Comparison of ENCODE assay signal across 21 cellular contexts in the genomic region with DNA sequence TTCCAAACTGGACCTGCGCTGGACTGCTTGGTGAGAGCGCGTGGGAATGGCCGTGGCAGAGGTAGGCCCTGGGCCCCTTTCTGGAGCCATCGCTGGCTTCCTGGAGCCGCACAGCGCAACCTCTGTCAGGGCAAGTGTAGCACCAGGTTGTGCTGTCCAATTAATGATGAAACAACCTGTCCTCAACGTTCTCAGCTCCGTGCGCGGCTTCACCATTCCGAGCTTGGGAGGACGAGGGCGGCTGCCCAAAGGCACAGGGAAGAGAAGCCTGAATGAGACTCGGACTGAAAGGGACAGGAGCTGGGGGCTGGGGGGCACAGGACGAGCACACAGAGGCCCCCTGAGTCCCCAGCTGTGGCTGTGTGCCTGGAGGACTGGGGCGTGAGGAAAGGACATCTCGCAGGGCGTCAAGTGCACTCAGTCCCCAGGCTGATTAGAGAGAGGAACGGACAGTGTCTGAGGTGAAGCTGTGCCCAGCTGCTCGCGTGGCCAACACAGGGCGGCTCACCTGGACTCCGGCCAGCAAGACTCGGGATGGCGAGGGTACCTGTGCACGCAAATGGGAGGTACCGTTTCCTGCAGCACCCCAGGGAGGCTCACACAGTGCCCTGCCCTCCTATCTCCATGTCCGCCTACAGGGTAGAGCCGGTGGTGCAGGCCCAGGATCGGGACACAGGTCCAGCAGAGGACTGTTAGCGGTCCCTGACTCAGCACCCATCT.
DNase-seq lines count a peak whose midpoint lies in the region; ATAC-seq and TF ChIP-seq lines count a peak whose summit lies in the region.
"Had no signal": no experiment of that assay in that cellular context is flagged by ENCODE, and none has a peak within 500 bp of the region (broad histone marks: within the 10 kb centered on the region; RNA-seq: fewer than 3 reads in every experiment).

No MANE protein-coding gene starts in this region.

- H3K4me3 Mint-ChIP-seq in GM23338, result no peak overlapping the region
- H3K4me3 Mint-ChIP-seq: activated B cell treated with CpG ODN at 0.5 μM for 24 hours; activated CD4-positive, alpha-beta memory T cell treated with anti-CD3 and anti-CD28 coated beads for 36 hours; T-helper 1 cell treated with Interleukin-12 subunit alpha and Interleukin-12 subunit beta and Interleukin-4 antibody, amounts not matched to agents 30 μg/mL and 1 μg/mL, for 36 hours had no signal

- H3K27ac Mint-ChIP-seq in GM23338, result peak overlapping the region; percentile 56; the same call in 1 of the 2 replicates
- H3K27ac Mint-ChIP-seq: activated B cell treated with CpG ODN at 0.5 μM for 24 hours; activated CD4-positive, alpha-beta memory T cell treated with anti-CD3 and anti-CD28 coated beads for 36 hours; T-helper 1 cell treated with Interleukin-12 subunit alpha and Interleukin-12 subunit beta and Interleukin-4 antibody, amounts not matched to agents 30 μg/mL and 1 μg/mL, for 36 hours had no signal

- CTCF ChIA-PET in PC-3 (lab: Charles Lee), result no interaction called here

- no peak overlapping the region for H2AFZ ChIP-seq in GM23338
- H2AFZ ChIP-seq in PC-3 (ENCODE audit: low read length), result no peak overlapping the region
- no peak overlapping the region for H2AFZ ChIP-seq in osteoblast (ENCODE audit: low read length)
- H2AFZ ChIP-seq: parathyroid adenoma had no signal

- ATAC-seq in GM23338 (peak; percentile 95), PC-3 (peak; percentile 38; the same call in 1 of the 2 replicates), body of pancreas (no peak)
- ATAC-seq: GM12878; stimulated activated naive CD8-positive, alpha-beta T cell treated with anti-CD3 and anti-CD28 coated beads, Interleukin-15, Interleukin-2, amounts not matched to agents 100 U/mL and 50 U/mL, for 24 hours had no signal

- H3K9ac ChIP-seq in PC-3 (ENCODE audit: low read length), result no peak overlapping the region
- H3K9ac ChIP-seq: KMS-11, parathyroid adenoma had no signal

- H3K27me3 ChIP-seq in GM23338 (ENCODE audit: insufficient read depth), result no peaks in the 10 kb centered on the region
- peaks cover 93% of the 10 kb centered on the region for H3K27me3 ChIP-seq in PC-3 (ENCODE audit: low read length)
- H3K27me3 ChIP-seq in osteoblast (ENCODE audit: insufficient read depth, low read length), result no peaks in the 10 kb centered on the region
- no peaks in the 10 kb centered on the region for H3K27me3 ChIP-seq in body of pancreas

- POLR2A ChIA-PET in PC-3 (lab: Charles Lee; ENCODE audit: unreplicated experiment), result no interaction called here

- H3K9me3 ChIP-seq in PC-3 (ENCODE audit: low read length), result no peaks in the 10 kb centered on the region
- H3K9me3 ChIP-seq in osteoblast (ENCODE audit: low read depth, low read length), result no peaks in the 10 kb centered on the region
- no peaks in the 10 kb centered on the region for H3K9me3 ChIP-seq in body of pancreas

- intact Hi-C loops in PC-3 (cut with micrococcal nuclease), result no loop called here
- intact Hi-C loops in body of pancreas (cut with DNase I), result no loop called here

- WGBS in body of pancreas, 2 donors, result 65 to 74% methylated on average over 14 to 31 of the region's 32 CpGs

- no peaks in the 10 kb centered on the region; the same call in 2 of the 3 replicates for H3K9me3 Mint-ChIP-seq in GM23338
- H3K9me3 Mint-ChIP-seq: activated B cell treated with CpG ODN at 0.5 μM for 24 hours; activated CD4-positive, alpha-beta memory T cell treated with anti-CD3 and anti-CD28 coated beads for 36 hours; T-helper 1 cell treated with Interleukin-12 subunit alpha and Interleukin-12 subunit beta and Interleukin-4 antibody, amounts not matched to agents 30 μg/mL and 1 μg/mL, for 36 hours had no signal

- H3K4me1 ChIP-seq in GM23338 (ENCODE audit: insufficient read depth) (no peaks in the 10 kb centered on the region), PC-3 (ENCODE audit: insufficient read depth, low read length) (no peaks in the 10 kb centered on the region), osteoblast (ENCODE audit: insufficient read depth, low read length) (no peaks in the 10 kb centered on the region), body of pancreas (no peaks in the 10 kb centered on the region)
- H3K4me1 ChIP-seq: parathyroid adenoma had no signal

- no peaks in the 10 kb centered on the region for H3K36me3 Mint-ChIP-seq in GM23338 (ENCODE audit: low read depth)
- H3K36me3 Mint-ChIP-seq: activated CD4-positive, alpha-beta memory T cell treated with anti-CD3 and anti-CD28 coated beads for 36 hours; naive B cell had no signal

- no peak for TF ChIP-seq POLR2A in body of pancreas (IDR thresholded peaks at IDR 0.05)

- no peak overlapping the region for H3K27ac ChIP-seq in GM23338 (ENCODE audit: low read depth)
- H3K27ac ChIP-seq in PC-3 (ENCODE audit: low read length), result no peak overlapping the region
- H3K27ac ChIP-seq in osteoblast (ENCODE audit: low read depth, low read length), result no peak overlapping the region
- H3K27ac ChIP-seq in body of pancreas, result no peak overlapping the region
- H3K27ac ChIP-seq: KMS-11, parathyroid adenoma had no signal

- BruUV-seq in PC-3 (replicated peaks; lab: Mats Ljungman, UMichigan), result no TSS peak

- H3K79me2 ChIP-seq in GM23338 (replicated peaks; ENCODE audit: insufficient read depth) (no peaks in the 10 kb centered on the region), PC-3 (ENCODE audit: low read length) (no peaks in the 10 kb centered on the region), osteoblast (ENCODE audit: insufficient read depth, low read length) (no peaks in the 10 kb centered on the region)
- H3K79me2 ChIP-seq: parathyroid adenoma had no signal

- TF ChIP-seq CTCF in GM23338 (conservative IDR thresholded peaks at IDR 0.05; ENCODE audit: low read depth in 2 of 2), result peak; percentile 26 to 33; a peak in 3 of 4 replicates
- peak; percentile 17; the same call in 1 of the 2 replicates for TF ChIP-seq CTCF in PC-3 (conservative IDR thresholded peaks at IDR 0.05; ENCODE audit: low read depth, low read length)
- peak; percentile 5 for TF ChIP-seq CTCF in fibroblast of mammary gland (conservative IDR thresholded peaks at IDR 0.05; ENCODE audit: control insufficient read depth, insufficient read depth, low read depth, low read length)
- TF ChIP-seq CTCF in osteoblast (IDR thresholded peaks at IDR 0.05; ENCODE audit: extremely low read depth, low read depth, low read length), result no peak
- no peak for TF ChIP-seq CTCF in body of pancreas (IDR thresholded peaks at IDR 0.05)

- no peaks in the 10 kb centered on the region for H3F3A ChIP-seq in GM23338 (replicated peaks; ENCODE audit: low read depth)
- no peaks in the 10 kb centered on the region for H3F3A ChIP-seq in PC-3 (ENCODE audit: low read length, unreplicated experiment)

- DNase-seq in GM23338 (ENCODE audit: low spot score) (peak; percentile 51), PC-3 (no peak), fibroblast of mammary gland (ENCODE audit: low read depth) (no peak), osteoblast (ENCODE audit: insufficient read length, low spot score, missing footprints) (peak; percentile 84), NCI-H1417 treated with DMSO at 0.1 percent for 48 hours (lab: John Stamatoyannopoulos, UW) (no peak), NOMO-1 treated with DMSO at 0.1 percent for 48 hours (lab: John Stamatoyannopoulos, UW; ENCODE audit: unreplicated experiment) (no peak), body of pancreas (no peak)
- DNase-seq: activated B cell treated with CpG ODN at 0.5 μM for 24 hours; activated CD4-positive, alpha-beta memory T cell treated with anti-CD3 and anti-CD28 coated beads for 36 hours; activated naive CD4-positive, alpha-beta T cell treated with Interleukin-2 at 50 U/mL for 16 hours; effector CD4-positive, alpha-beta T cell; naive B cell; NCI-H1092; NCI-H526; stimulated activated naive CD8-positive, alpha-beta T cell treated with anti-CD3 and anti-CD28 coated beads, Interleukin-15, Interleukin-2, amounts not matched to agents 100 U/mL and 50 U/mL, for 24 hours; trophoblast cell had no signal

- H3K27me3 Mint-ChIP-seq in GM23338 (ENCODE audit: insufficient read depth, low read depth, poor library complexity), result peaks cover 25% of the 10 kb centered on the region
- H3K27me3 Mint-ChIP-seq: activated B cell treated with CpG ODN at 0.5 μM for 24 hours; activated CD4-positive, alpha-beta memory T cell treated with anti-CD3 and anti-CD28 coated beads for 36 hours; naive B cell had no signal

- no peaks in the 10 kb centered on the region for H3K9me2 ChIP-seq in GM23338 (ENCODE audit: insufficient read depth)
- no peaks in the 10 kb centered on the region for H3K9me2 ChIP-seq in PC-3 (replicated peaks; ENCODE audit: low read length)

- H3K4me1 Mint-ChIP-seq in GM23338, result peaks cover 2% of the 10 kb centered on the region; the same call in 1 of the 3 replicates
- H3K4me1 Mint-ChIP-seq: activated B cell treated with CpG ODN at 0.5 μM for 24 hours had no signal

- no peaks in the 10 kb centered on the region for H3K36me3 ChIP-seq in GM23338 (ENCODE audit: insufficient read depth)
- no peaks in the 10 kb centered on the region for H3K36me3 ChIP-seq in PC-3 (ENCODE audit: low read depth, low read length)
- H3K36me3 ChIP-seq in osteoblast (ENCODE audit: insufficient read depth, low read length), result no peaks in the 10 kb centered on the region
- no peaks in the 10 kb centered on the region for H3K36me3 ChIP-seq in body of pancreas (replicated peaks in 1 of 2; ENCODE audit: insufficient read depth in 1 of 2, low read depth in 2 of 2)

- H3K4me3 ChIP-seq in GM23338 (no peak overlapping the region), PC-3 (ENCODE audit: low read length) (no peak overlapping the region), fibroblast of mammary gland (ENCODE audit: control insufficient read depth, low read depth, low read length) (no peak overlapping the region), osteoblast (ENCODE audit: insufficient read depth, low read length) (no peak overlapping the region), body of pancreas (no peak overlapping the region)
- H3K4me3 ChIP-seq: GM12878, lung had no signal

- H4K20me1 ChIP-seq in GM23338 (replicated peaks; ENCODE audit: insufficient read depth) (no peaks in the 10 kb centered on the region), PC-3 (ENCODE audit: low read length) (no peaks in the 10 kb centered on the region), osteoblast (ENCODE audit: insufficient read depth, low read length) (no peaks in the 10 kb centered on the region)

- no peak overlapping the region for H3K4me2 ChIP-seq in GM23338
- H3K4me2 ChIP-seq in PC-3 (ENCODE audit: low read length), result no peak overlapping the region
- no peak overlapping the region for H3K4me2 ChIP-seq in osteoblast (ENCODE audit: insufficient read depth, low read length)
- H3K4me2 ChIP-seq: KMS-11 had no signal

TF ChIP-seq in GM23338, 12 proteins besides CTCF, POLR2A, EP300 and RAD21 (continues in another document):
- no peak for TF ChIP-seq ZNF331 (CRISPR knock-in tag; IDR thresholded peaks at IDR 0.05; ENCODE audit: low read depth)
- no peak for TF ChIP-seq ZNF114 (CRISPR knock-in tag; IDR thresholded peaks at IDR 0.05)
- no peak for TF ChIP-seq EZH2phosphoT487 (IDR thresholded peaks at IDR 0.05; ENCODE audit: unreplicated experiment)
- no peak for TF ChIP-seq POLR2AphosphoS5 (IDR thresholded peaks at IDR 0.05; ENCODE audit: low read depth)
- no peak for TF ChIP-seq CREB1 (CRISPR knock-in tag; IDR thresholded peaks at IDR 0.05; ENCODE audit: low read depth)
- no peak for TF ChIP-seq EZH2 (IDR thresholded peaks at IDR 0.05; ENCODE audit: low read depth, unreplicated experiment)

Comparison
In these comparisons a context has a peak if more than half of its experiments do, and no peak if none do; other contexts are left out.
1. DNase-seq: peak in GM23338 (single experiment) and osteoblast (single experiment); none in PC-3 (single experiment), fibroblast of mammary gland (single experiment), NCI-H1417 treated with DMSO at 0.1 percent for 48 hours (single experiment), NOMO-1 treated with DMSO at 0.1 percent for 48 hours (single experiment) and body of pancreas (0 of 4).
2. CTCF ChIP-seq: peak in GM23338 (2 of 2), PC-3 (single experiment) and fibroblast of mammary gland (single experiment); none in osteoblast (single experiment) and body of pancreas (0 of 7).